ENCODE assay signal across 24 cellular contexts in genomic region chr1:107618539-107618938, GRCh38.
DNase-seq lines count a peak whose midpoint lies in the region; ATAC-seq and TF ChIP-seq lines count a peak whose summit lies in the region.
"Had no signal": no experiment of that assay in that cellular context is flagged by ENCODE, and none has a peak within 500 bp of the region (broad histone marks: within the 10 kb centered on the region; RNA-seq: fewer than 3 reads in every experiment).

No MANE protein-coding gene starts in this region.

- H3K27ac Mint-ChIP-seq in memory B cell, result peak overlapping the region; percentile 19
- no peak overlapping the region for H3K27ac Mint-ChIP-seq in naive thymus-derived CD4-positive, alpha-beta T cell
- H3K27ac Mint-ChIP-seq: CD14-positive monocyte; CD4-positive, alpha-beta memory T cell had no signal

- H3K27me3 Mint-ChIP-seq in memory B cell, result no peaks in the 10 kb centered on the region
- H3K27me3 Mint-ChIP-seq in naive thymus-derived CD4-positive, alpha-beta T cell, result no peaks in the 10 kb centered on the region
- H3K27me3 Mint-ChIP-seq: CD4-positive, alpha-beta memory T cell; CD4-positive, CD25-positive, alpha-beta regulatory T cell; CD8-positive, alpha-beta memory T cell had no signal

- no peak overlapping the region for H3K4me3 Mint-ChIP-seq in memory B cell
- no peak overlapping the region for H3K4me3 Mint-ChIP-seq in naive thymus-derived CD4-positive, alpha-beta T cell
- H3K4me3 Mint-ChIP-seq: CD14-positive monocyte; CD4-positive, alpha-beta memory T cell; CD4-positive, CD25-positive, alpha-beta regulatory T cell had no signal

- CTCF ChIA-PET in HEK293T (lab: Yijun Ruan, JAX), result interaction anchor here (0.9 kb wide), 2 partner anchors 12 to 88 kb away, joined by 3 to 4 read pairs; no protein-coding TSS in a partner anchor
- CTCF ChIA-PET in naive thymus-derived CD4-positive, alpha-beta T cell (lab: Charles Lee), result no interaction called here

- H3K27ac ChIP-seq in naive thymus-derived CD4-positive, alpha-beta T cell (ENCODE audit: low read depth, low read length), result no peak overlapping the region
- H3K27ac ChIP-seq: A549, BLaER1 had no signal

- intact Hi-C loops in naive thymus-derived CD4-positive, alpha-beta T cell (cut with micrococcal nuclease), result no loop called here

- no peak overlapping the region for H3K4me3 ChIP-seq in naive thymus-derived CD4-positive, alpha-beta T cell (ENCODE audit: low read length)
- H3K4me3 ChIP-seq: A549, BLaER1, GM12878 had no signal

- H3K36me3 ChIP-seq in naive thymus-derived CD4-positive, alpha-beta T cell (ENCODE audit: control insufficient read depth in 2 of 3, insufficient read depth in 3 of 3, low read length in 3 of 3), result no peaks in the 10 kb centered on the region
- H3K36me3 ChIP-seq: BE2C had no signal

- no peaks in the 10 kb centered on the region for H3K27me3 ChIP-seq in naive thymus-derived CD4-positive, alpha-beta T cell (ENCODE audit: control insufficient read depth in 2 of 2, insufficient read depth in 2 of 2, low read length in 2 of 2)
- H3K27me3 ChIP-seq: BE2C, BLaER1 had no signal

- peaks cover 12% of the 10 kb centered on the region for H3K9me3 Mint-ChIP-seq in memory B cell
- peaks cover 0 to 18% (median 4%) of the 10 kb centered on the region in 11 donors for H3K9me3 Mint-ChIP-seq in naive thymus-derived CD4-positive, alpha-beta T cell

- H3K4me1 Mint-ChIP-seq in memory B cell, result peaks cover 20% of the 10 kb centered on the region
- peaks cover 0 to 6% (median 0%) of the 10 kb centered on the region in 7 donors for H3K4me1 Mint-ChIP-seq in naive thymus-derived CD4-positive, alpha-beta T cell
- H3K4me1 Mint-ChIP-seq: CD14-positive monocyte; CD4-positive, alpha-beta memory T cell had no signal

- POLR2A ChIA-PET in HEK293T (lab: Yijun Ruan, JAX), result no interaction called here
- POLR2A ChIA-PET in naive thymus-derived CD4-positive, alpha-beta T cell (lab: Charles Lee), result no interaction called here

- peaks cover 0 to 5% (median 0%) of the 10 kb centered on the region in 3 experiments for H3K9me3 ChIP-seq in naive thymus-derived CD4-positive, alpha-beta T cell (ENCODE audit: control insufficient read depth in 2 of 3, low read length in 3 of 3)
- H3K9me3 ChIP-seq: BE2C had no signal

- H3K4me1 ChIP-seq in naive thymus-derived CD4-positive, alpha-beta T cell (ENCODE audit: control insufficient read depth in 2 of 2, insufficient read depth in 2 of 2, low read length in 2 of 2), result no peaks in the 10 kb centered on the region
- H3K4me1 ChIP-seq: A549, BE2C had no signal

- no peak for DNase-seq in HEK293T (ENCODE audit: extremely low spot score)
- DNase-seq in NCI-H69 (lab: John Stamatoyannopoulos, UW), result peak; percentile 36
- no peak for DNase-seq in memory B cell (ENCODE audit: low spot score in 2 of 2)
- no peak for DNase-seq in naive thymus-derived CD4-positive, alpha-beta T cell
- DNase-seq in A172 (ENCODE audit: low spot score), result no peak
- DNase-seq: 8988T; BE2C; C1 segment of cervical spinal cord; CD4-positive, alpha-beta memory T cell; CD4-positive, CD25-positive, alpha-beta regulatory T cell; CD8-positive, alpha-beta memory T cell; COR-L47; DMS 273 treated with DMSO at 0.1 percent for 48 hours; DMS153; DMS53; DMS79; DND-41; EL; GDM1 had no signal

- H3K36me3 Mint-ChIP-seq in memory B cell, result peaks cover 58% of the 10 kb centered on the region
- H3K36me3 Mint-ChIP-seq in naive thymus-derived CD4-positive, alpha-beta T cell, result peaks cover 2 to 34% (median 25%) of the 10 kb centered on the region in 5 donors

- ATAC-seq in memory B cell (ENCODE audit: low read depth) (no peak), GM18873 (IDR thresholded peaks at IDR 0.05; ENCODE audit: low FRiP score, unreplicated experiment) (no peak)
- ATAC-seq in naive thymus-derived CD4-positive, alpha-beta T cell, result no peak
- ATAC-seq: A549, GM12878 had no signal

TF ChIP-seq in HEK293T, 16 proteins besides CTCF, POLR2A, EP300 and RAD21:
- no peak for TF ChIP-seq ELF4 (IDR thresholded peaks at IDR 0.05)
- TF ChIP-seq PKNOX1 (IDR thresholded peaks at IDR 0.05), result peak; percentile 78
